Comparison of ENCODE assay signal across 13 cellular contexts in genomic region chr9:136861874-136862457, GRCh38.
"Had no signal": no experiment of that assay in that cellular context is flagged by ENCODE, and none has a peak within 500 bp of the region (broad histone marks: within the 10 kb centered on the region; RNA-seq: fewer than 3 reads in every experiment).

No MANE protein-coding gene starts in this region.

- H3K9me3 Mint-ChIP-seq: activated CD4-positive, alpha-beta T cell treated with anti-CD3 and anti-CD28 coated beads, Interleukin-2, amount 10 ng/mL, durations not matched to agents 7 days and 5 days; activated naive CD4-positive, alpha-beta T cell treated with anti-CD3 and anti-CD28 coated beads, Interleukin-2, amount 50 U/mL, for 24 hours; naive thymus-derived CD8-positive, alpha-beta T cell; stimulated activated memory B cell treated with anti-CD40 and anti-IgM and Interleukin-4, amounts not matched to agents 10 μg/mL and 1 μg/mL and 100 μg/mL, for 72 hours had no signal

- H3K27me3 Mint-ChIP-seq: activated CD4-positive, alpha-beta T cell treated with anti-CD3 and anti-CD28 coated beads, Interleukin-2, amount 10 ng/mL, durations not matched to agents 7 days and 5 days; activated naive CD4-positive, alpha-beta T cell treated with anti-CD3 and anti-CD28 coated beads, Interleukin-2, amount 50 U/mL, for 24 hours; naive thymus-derived CD8-positive, alpha-beta T cell; stimulated activated memory B cell treated with anti-CD40 and anti-IgM and Interleukin-4, amounts not matched to agents 10 μg/mL and 1 μg/mL and 100 μg/mL, for 72 hours had no signal

- H3K27ac ChIP-seq: esophagus squamous epithelium, heart right ventricle, sigmoid colon had no signal

- DNase-seq: activated CD4-positive, alpha-beta T cell treated with anti-CD3 and anti-CD28 coated beads, Interleukin-2, amount 10 ng/mL, durations not matched to agents 7 days and 5 days; activated CD8-positive, alpha-beta memory T cell treated with anti-CD3 and anti-CD28 coated beads, Interleukin-2, amount 50 U/mL, for 4 hours; activated gamma-delta T cell; activated T-cell treated with anti-CD3 and anti-CD28 coated beads, Interleukin-2, amount 50 U/mL, for 48 hours; effector CD8-positive, alpha-beta T cell; esophagus squamous epithelium; heart right ventricle; stimulated activated CD4-positive, alpha-beta T cell treated with anti-CD3 and anti-CD28 coated beads, Interleukin-4, amount 100 ng/mL, for 4 hours had no signal

- H3K4me3 ChIP-seq: esophagus squamous epithelium, heart right ventricle, sigmoid colon had no signal

- H3K4me3 Mint-ChIP-seq: activated CD4-positive, alpha-beta T cell treated with anti-CD3 and anti-CD28 coated beads, Interleukin-2, amount 10 ng/mL, durations not matched to agents 7 days and 5 days; activated naive CD4-positive, alpha-beta T cell treated with anti-CD3 and anti-CD28 coated beads, Interleukin-2, amount 50 U/mL, for 24 hours; naive thymus-derived CD8-positive, alpha-beta T cell; stimulated activated memory B cell treated with anti-CD40 and anti-IgM and Interleukin-4, amounts not matched to agents 10 μg/mL and 1 μg/mL and 100 μg/mL, for 72 hours had no signal

- H3K27me3 ChIP-seq: esophagus squamous epithelium, heart right ventricle, sigmoid colon had no signal

- ATAC-seq: activated CD4-positive, CD25-positive, alpha-beta regulatory T cell treated with anti-CD3 and anti-CD28 coated beads, Interleukin-2, amount 50 U/mL, for 24 hours; heart right ventricle; naive thymus-derived CD8-positive, alpha-beta T cell; stimulated activated memory B cell treated with anti-CD40 and anti-IgM and Interleukin-4, amounts not matched to agents 10 μg/mL and 1 μg/mL and 100 μg/mL, for 72 hours had no signal

- H3K27ac Mint-ChIP-seq: activated CD4-positive, alpha-beta T cell treated with anti-CD3 and anti-CD28 coated beads, Interleukin-2, amount 10 ng/mL, durations not matched to agents 7 days and 5 days; activated naive CD4-positive, alpha-beta T cell treated with anti-CD3 and anti-CD28 coated beads, Interleukin-2, amount 50 U/mL, for 24 hours; stimulated activated memory B cell treated with anti-CD40 and anti-IgM and Interleukin-4, amounts not matched to agents 10 μg/mL and 1 μg/mL and 100 μg/mL, for 72 hours had no signal

- H3K9me3 ChIP-seq: esophagus squamous epithelium, heart right ventricle, sigmoid colon had no signal
